ENCODE assay signal across 14 cellular contexts in genomic region chr10:5043716-5044115, GRCh38. TPM values are rescaled to one million over a fixed set of nuclear protein-coding genes. Genes with fewer than 3 reads are reported as not detected.
A peak's percentile ranks its signal among the peaks of the same experiment; 100 is the strongest.
DNase-seq lines count a peak whose midpoint lies in the region; ATAC-seq, FAIRE-seq and TF ChIP-seq lines count a peak whose summit lies in the region.
"Had no signal": no experiment of that assay in that cellular context is flagged by ENCODE, and none has a peak within 500 bp of the region (broad histone marks: within the 10 kb centered on the region; RNA-seq: fewer than 3 reads in every experiment).

No MANE protein-coding gene starts in this region.

- TF ChIP-seq POLR2A in gastrocnemius medialis (IDR thresholded peaks at IDR 0.05), result no peak

- peak overlapping the region in 1 of 4 donors; percentile 18 for H3K27ac ChIP-seq in gastrocnemius medialis
- no peak overlapping the region for H3K27ac ChIP-seq in neuronal stem cell (replicated peaks; ENCODE audit: low read length)
- H3K27ac ChIP-seq: cardiac muscle cell, psoas muscle had no signal

- H2BK15ac ChIP-seq in neuronal stem cell (ENCODE audit: low read length), result no peak overlapping the region

- no peak overlapping the region for H2AFZ ChIP-seq in neuronal stem cell (ENCODE audit: low read length)

- H3K14ac ChIP-seq in neuronal stem cell (ENCODE audit: low read length), result no peak overlapping the region

- ATAC-seq in esophagus mucosa, result peak; percentile 68
- ATAC-seq in gastrocnemius medialis, result peak; percentile 50 to 59

- no peak overlapping the region for H2BK12ac ChIP-seq in neuronal stem cell (ENCODE audit: low read length)

- DNase-seq in LNCaP clone FGC (ENCODE audit: low read depth) (peak; percentile 84), NCI-H2107 treated with DMSO at 0.1 percent for 48 hours (lab: John Stamatoyannopoulos, UW; ENCODE audit: unreplicated experiment) (peak; percentile 95), gastrocnemius medialis (no peak), neuronal stem cell (ENCODE audit: low spot score) (no peak), RCC 7860 (ENCODE audit: low spot score) (no peak), NCI-H446 (lab: John Stamatoyannopoulos, UW) (no peak), DMS114 treated with DMSO at 0.1 percent for 48 hours (lab: John Stamatoyannopoulos, UW; ENCODE audit: unreplicated experiment) (no peak)
- DNase-seq: CD4-positive, alpha-beta memory T cell; NCI-H526; psoas muscle had no signal

- TF ChIP-seq CTCF in LNCaP clone FGC (IDR thresholded peaks at IDR 0.05; ENCODE audit: control insufficient read depth, extremely low read depth, insufficient read depth) (no peak), gastrocnemius medialis (IDR thresholded peaks at IDR 0.05 in 4 of 5, conservative IDR thresholded peaks at IDR 0.05 in 1 of 5) (no peak)

- in situ Hi-C loops in gastrocnemius medialis (cut with MboI; ENCODE audit: low sequenced_read_pairs in 4 of 4), result no loop called here

- H3K9ac ChIP-seq in neuronal stem cell (ENCODE audit: low read depth, low read length, poor library complexity), result no peak overlapping the region

- FAIRE-seq in RCC 7860 (lab: Jason Lieb, UNC), result no peak
- FAIRE-seq: endothelial cell of umbilical vein had no signal

- H3K9me3 ChIP-seq in gastrocnemius medialis, result no peaks in the 10 kb centered on the region
- peaks cover 0 to 4% of the 10 kb centered on the region in 2 donors for H3K9me3 ChIP-seq in neuronal stem cell (replicated peaks in 1 of 2; ENCODE audit: control insufficient read depth in 2 of 2, insufficient read depth in 1 of 2, low read depth in 1 of 2, low read length in 2 of 2)
- H3K9me3 ChIP-seq: psoas muscle had no signal

- H2BK5ac ChIP-seq in neuronal stem cell (ENCODE audit: low read length), result no peak overlapping the region

- no peak overlapping the region for H3K18ac ChIP-seq in neuronal stem cell (ENCODE audit: low read length)

- H3K27me3 ChIP-seq in gastrocnemius medialis (no peaks in the 10 kb centered on the region), neuronal stem cell (ENCODE audit: control insufficient read depth in 3 of 3, insufficient read depth in 3 of 3, low read depth in 1 of 3, low read length in 3 of 3) (no peaks in the 10 kb centered on the region)
- H3K27me3 ChIP-seq: cardiac muscle cell had no signal

- H4K91ac ChIP-seq in neuronal stem cell (ENCODE audit: low read depth, low read length, poor library complexity), result no peak overlapping the region

- H3K4ac ChIP-seq in neuronal stem cell (ENCODE audit: low read length), result no peak overlapping the region

- H3K36me3 ChIP-seq in gastrocnemius medialis (no peaks in the 10 kb centered on the region), neuronal stem cell (replicated peaks in 1 of 2; ENCODE audit: control insufficient read depth in 2 of 2, insufficient read depth in 2 of 2, low read length in 2 of 2) (no peaks in the 10 kb centered on the region)
- H3K36me3 ChIP-seq: cardiac muscle cell had no signal

- H3K4me1 ChIP-seq in gastrocnemius medialis (peaks cover 0 to 19% of the 10 kb centered on the region in 2 donors), neuronal stem cell (ENCODE audit: control insufficient read depth in 2 of 2, insufficient read depth in 1 of 2, low read depth in 1 of 2, low read length in 2 of 2) (no peaks in the 10 kb centered on the region)
- H3K4me1 ChIP-seq: psoas muscle had no signal

- H2AK5ac ChIP-seq in neuronal stem cell (ENCODE audit: low read depth, low read length), result no peak overlapping the region

- intact Hi-C loops in gastrocnemius medialis (cut with DNase I; ENCODE audit: low total_unique reads), result no loop called here

- H4K8ac ChIP-seq in neuronal stem cell (ENCODE audit: low read depth, low read length), result no peak overlapping the region

- WGBS in neuronal stem cell (ENCODE audit: extremely low coverage in 2 of 2, insufficient read length in 2 of 2, insufficient replicate concordance in 1 of 2), 2 donors, result no CpG with 5 or more reads among the region's 1 CpG

- no peak overlapping the region for H3K4me2 ChIP-seq in neuronal stem cell (ENCODE audit: insufficient read depth, low read length, poor library complexity, severe bottlenecking)

- H3K23ac ChIP-seq in neuronal stem cell (ENCODE audit: low read depth, low read length, poor library complexity), result no peak overlapping the region

- H3K4me3 ChIP-seq in LNCaP clone FGC (ENCODE audit: low read depth, low read length) (no peak overlapping the region), gastrocnemius medialis (no peak overlapping the region), neuronal stem cell (ENCODE audit: low read length in 2 of 2) (no peak overlapping the region)
- H3K4me3 ChIP-seq: cardiac muscle cell, psoas muscle had no signal

- H3K79me1 ChIP-seq in neuronal stem cell (ENCODE audit: low read depth, low read length), result no peaks in the 10 kb centered on the region

- H2BK120ac ChIP-seq in neuronal stem cell (ENCODE audit: low read depth, low read length), result no peak overlapping the region

RNA-seq across cellular contexts. Expression of gene AKR1C2, which starts 40.1 kb away (rescaled TPM):
- 115 TPM for total RNA-seq in esophagus mucosa
- total RNA-seq in gastrocnemius medialis, result 100 to 1,000 TPM; 325 to 380 (median 345) TPM
- 3.9 TPM for polyA plus RNA-seq in neuronal stem cell (2013, experiment 1 of 2)
- 4.1 TPM for polyA plus RNA-seq in neuronal stem cell (2013, experiment 2 of 2)
- total RNA-seq: CD4-positive, alpha-beta memory T cell had no signal
- polyA plus RNA-seq: CD4-positive, alpha-beta memory T cell; IgD-negative memory B cell had no signal

RNA-seq across cellular contexts. Expression of gene AKR1C3, which starts 50.5 kb away (rescaled TPM):
- total RNA-seq in esophagus mucosa, result 29.5 TPM
- total RNA-seq in gastrocnemius medialis, result 100 to 1,000 TPM in 3 of 4 donors, 10 to 100 TPM in 1; 48.3 to 293 (median 197) TPM
- 1.3 TPM for polyA plus RNA-seq in neuronal stem cell (2013, experiment 1 of 2)
- polyA plus RNA-seq in neuronal stem cell (2013, experiment 2 of 2), result 0.90 TPM

Comparison
In these comparisons a context has a peak if more than half of its experiments do, and no peak if none do; other contexts are left out.
1. DNase-seq: peak in LNCaP clone FGC (single experiment) and NCI-H2107 treated with DMSO at 0.1 percent for 48 hours (single experiment); none in gastrocnemius medialis (0 of 2), neuronal stem cell (single experiment), RCC 7860 (single experiment), NCI-H446 (0 of 2) and DMS114 treated with DMSO at 0.1 percent for 48 hours (single experiment).